In genomic region chr12:17030338-17030737, GRCh38 we compare ENCODE assay signal across 19 cellular contexts.
"Had no signal": no experiment of that assay in that cellular context is flagged by ENCODE, and none has a peak within 500 bp of the region (broad histone marks: within the 10 kb centered on the region; RNA-seq: fewer than 3 reads in every experiment).

No MANE protein-coding gene starts in this region.

- H3K27ac ChIP-seq: epithelial cell of prostate, esophagus muscularis mucosa, gastrocnemius medialis, heart right ventricle, left lung, right atrium auricular region, sigmoid colon, skin epidermis had no signal

- DNase-seq: effector memory CD8-positive, alpha-beta T cell; gastrocnemius medialis; heart right ventricle; hypothalamus; immature natural killer cell; left lung; mesenchymal stem cell; naive B cell; posterior cingulate gyrus; sigmoid colon; stimulated activated CD4-positive, alpha-beta T cell treated with anti-CD3 and anti-CD28 coated beads, Interleukin-2, amount 100 ng/mL, for 24 hours; stimulated activated CD4-positive, alpha-beta T cell treated with anti-CD3 and anti-CD28 coated beads, Interleukin-4, amount 100 ng/mL, for 4 hours; stimulated activated naive CD4-positive, alpha-beta T cell; trophoblast cell had no signal

- H3K27me3 ChIP-seq: esophagus muscularis mucosa, gastrocnemius medialis, heart right ventricle, left lung, right atrium auricular region, sigmoid colon had no signal

- H3K4me3 ChIP-seq: esophagus muscularis mucosa, gastrocnemius medialis, heart right ventricle, left lung, lung, right atrium auricular region, sigmoid colon, skin epidermis had no signal

- ATAC-seq: effector memory CD8-positive, alpha-beta T cell; gastrocnemius medialis; heart right ventricle; left lung had no signal

- H3K36me3 ChIP-seq: esophagus muscularis mucosa, gastrocnemius medialis, heart right ventricle, left lung, right atrium auricular region, sigmoid colon had no signal

- H3K9me3 ChIP-seq: esophagus muscularis mucosa, gastrocnemius medialis, left lung, right atrium auricular region, sigmoid colon had no signal

- H3K4me1 ChIP-seq: esophagus muscularis mucosa, gastrocnemius medialis, heart right ventricle, left lung, right atrium auricular region, sigmoid colon had no signal
